1 cellular context compared by ENCODE assay signal in the genomic region with DNA sequence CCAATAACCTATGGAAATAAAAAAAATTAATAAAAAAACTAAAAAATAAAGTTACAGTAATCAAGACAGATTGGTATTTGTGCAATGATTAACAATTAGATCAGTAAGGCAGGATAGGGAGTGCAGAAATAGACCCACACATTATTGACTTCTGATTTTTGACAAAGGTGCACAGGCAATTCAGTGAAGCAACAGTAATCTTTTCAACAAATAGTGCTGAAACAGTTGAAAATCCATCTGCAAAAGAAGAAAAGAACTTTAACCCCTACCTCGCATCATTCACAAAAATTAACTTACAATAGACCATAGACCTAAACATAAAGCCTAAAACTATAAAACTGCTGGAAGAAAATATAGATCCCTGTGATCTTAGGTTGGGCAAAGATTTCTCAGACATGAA.
TF ChIP-seq lines count a peak whose summit lies in the region.

No MANE protein-coding gene starts in this region.

TF ChIP-seq in HepG2, 621 proteins besides CTCF, POLR2A, EP300 and RAD21 (continued from another document and continues in another):
- TF ChIP-seq, protein P1, sequence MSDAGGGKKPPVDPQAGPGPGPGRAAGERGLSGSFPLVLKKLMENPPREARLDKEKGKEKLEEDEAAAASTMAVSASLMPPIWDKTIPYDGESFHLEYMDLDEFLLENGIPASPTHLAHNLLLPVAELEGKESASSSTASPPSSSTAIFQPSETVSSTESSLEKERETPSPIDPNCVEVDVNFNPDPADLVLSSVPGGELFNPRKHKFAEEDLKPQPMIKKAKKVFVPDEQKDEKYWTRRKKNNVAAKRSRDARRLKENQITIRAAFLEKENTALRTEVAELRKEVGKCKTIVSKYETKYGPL (CRISPR knock-in tag; IDR thresholded peaks at IDR 0.05) = no peak
- TF ChIP-seq, protein P2, sequence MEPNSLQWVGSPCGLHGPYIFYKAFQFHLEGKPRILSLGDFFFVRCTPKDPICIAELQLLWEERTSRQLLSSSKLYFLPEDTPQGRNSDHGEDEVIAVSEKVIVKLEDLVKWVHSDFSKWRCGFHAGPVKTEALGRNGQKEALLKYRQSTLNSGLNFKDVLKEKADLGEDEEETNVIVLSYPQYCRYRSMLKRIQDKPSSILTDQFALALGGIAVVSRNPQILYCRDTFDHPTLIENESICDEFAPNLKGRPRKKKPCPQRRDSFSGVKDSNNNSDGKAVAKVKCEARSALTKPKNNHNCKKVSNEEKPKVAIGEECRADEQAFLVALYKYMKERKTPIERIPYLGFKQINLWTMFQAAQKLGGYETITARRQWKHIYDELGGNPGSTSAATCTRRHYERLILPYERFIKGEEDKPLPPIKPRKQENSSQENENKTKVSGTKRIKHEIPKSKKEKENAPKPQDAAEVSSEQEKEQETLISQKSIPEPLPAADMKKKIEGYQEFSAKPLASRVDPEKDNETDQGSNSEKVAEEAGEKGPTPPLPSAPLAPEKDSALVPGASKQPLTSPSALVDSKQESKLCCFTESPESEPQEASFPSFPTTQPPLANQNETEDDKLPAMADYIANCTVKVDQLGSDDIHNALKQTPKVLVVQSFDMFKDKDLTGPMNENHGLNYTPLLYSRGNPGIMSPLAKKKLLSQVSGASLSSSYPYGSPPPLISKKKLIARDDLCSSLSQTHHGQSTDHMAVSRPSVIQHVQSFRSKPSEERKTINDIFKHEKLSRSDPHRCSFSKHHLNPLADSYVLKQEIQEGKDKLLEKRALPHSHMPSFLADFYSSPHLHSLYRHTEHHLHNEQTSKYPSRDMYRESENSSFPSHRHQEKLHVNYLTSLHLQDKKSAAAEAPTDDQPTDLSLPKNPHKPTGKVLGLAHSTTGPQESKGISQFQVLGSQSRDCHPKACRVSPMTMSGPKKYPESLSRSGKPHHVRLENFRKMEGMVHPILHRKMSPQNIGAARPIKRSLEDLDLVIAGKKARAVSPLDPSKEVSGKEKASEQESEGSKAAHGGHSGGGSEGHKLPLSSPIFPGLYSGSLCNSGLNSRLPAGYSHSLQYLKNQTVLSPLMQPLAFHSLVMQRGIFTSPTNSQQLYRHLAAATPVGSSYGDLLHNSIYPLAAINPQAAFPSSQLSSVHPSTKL (CRISPR knock-in tag; IDR thresholded peaks at IDR 0.05) = peak; percentile 81
- TF ChIP-seq, protein P3, sequence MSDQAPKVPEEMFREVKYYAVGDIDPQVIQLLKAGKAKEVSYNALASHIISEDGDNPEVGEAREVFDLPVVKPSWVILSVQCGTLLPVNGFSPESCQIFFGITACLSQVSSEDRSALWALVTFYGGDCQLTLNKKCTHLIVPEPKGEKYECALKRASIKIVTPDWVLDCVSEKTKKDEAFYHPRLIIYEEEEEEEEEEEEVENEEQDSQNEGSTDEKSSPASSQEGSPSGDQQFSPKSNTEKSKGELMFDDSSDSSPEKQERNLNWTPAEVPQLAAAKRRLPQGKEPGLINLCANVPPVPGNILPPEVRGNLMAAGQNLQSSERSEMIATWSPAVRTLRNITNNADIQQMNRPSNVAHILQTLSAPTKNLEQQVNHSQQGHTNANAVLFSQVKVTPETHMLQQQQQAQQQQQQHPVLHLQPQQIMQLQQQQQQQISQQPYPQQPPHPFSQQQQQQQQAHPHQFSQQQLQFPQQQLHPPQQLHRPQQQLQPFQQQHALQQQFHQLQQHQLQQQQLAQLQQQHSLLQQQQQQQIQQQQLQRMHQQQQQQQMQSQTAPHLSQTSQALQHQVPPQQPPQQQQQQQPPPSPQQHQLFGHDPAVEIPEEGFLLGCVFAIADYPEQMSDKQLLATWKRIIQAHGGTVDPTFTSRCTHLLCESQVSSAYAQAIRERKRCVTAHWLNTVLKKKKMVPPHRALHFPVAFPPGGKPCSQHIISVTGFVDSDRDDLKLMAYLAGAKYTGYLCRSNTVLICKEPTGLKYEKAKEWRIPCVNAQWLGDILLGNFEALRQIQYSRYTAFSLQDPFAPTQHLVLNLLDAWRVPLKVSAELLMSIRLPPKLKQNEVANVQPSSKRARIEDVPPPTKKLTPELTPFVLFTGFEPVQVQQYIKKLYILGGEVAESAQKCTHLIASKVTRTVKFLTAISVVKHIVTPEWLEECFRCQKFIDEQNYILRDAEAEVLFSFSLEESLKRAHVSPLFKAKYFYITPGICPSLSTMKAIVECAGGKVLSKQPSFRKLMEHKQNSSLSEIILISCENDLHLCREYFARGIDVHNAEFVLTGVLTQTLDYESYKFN (CRISPR knock-in tag; conservative IDR thresholded peaks at IDR 0.05) = peak; percentile 76
- TF ChIP-seq, protein P4, sequence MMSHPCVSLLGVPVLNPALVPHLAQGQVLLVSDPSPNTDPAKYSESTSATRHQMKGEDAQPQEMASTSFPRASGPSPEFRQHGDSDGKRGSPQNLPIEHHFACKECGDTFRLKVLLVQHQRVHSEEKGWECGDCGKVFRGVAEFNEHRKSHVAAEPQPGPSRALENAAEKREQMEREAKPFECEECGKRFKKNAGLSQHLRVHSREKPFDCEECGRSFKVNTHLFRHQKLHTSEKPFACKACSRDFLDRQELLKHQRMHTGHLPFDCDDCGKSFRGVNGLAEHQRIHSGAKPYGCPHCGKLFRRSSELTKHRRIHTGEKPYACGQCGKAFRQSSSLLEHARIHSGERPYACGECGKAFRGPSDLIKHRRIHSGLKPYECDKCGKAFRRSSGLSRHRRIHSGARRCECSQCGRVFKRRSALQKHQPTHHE (CRISPR knock-in tag; IDR thresholded peaks at IDR 0.05; ENCODE audit: borderline replicate concordance) = no peak
- TF ChIP-seq, protein P5, sequence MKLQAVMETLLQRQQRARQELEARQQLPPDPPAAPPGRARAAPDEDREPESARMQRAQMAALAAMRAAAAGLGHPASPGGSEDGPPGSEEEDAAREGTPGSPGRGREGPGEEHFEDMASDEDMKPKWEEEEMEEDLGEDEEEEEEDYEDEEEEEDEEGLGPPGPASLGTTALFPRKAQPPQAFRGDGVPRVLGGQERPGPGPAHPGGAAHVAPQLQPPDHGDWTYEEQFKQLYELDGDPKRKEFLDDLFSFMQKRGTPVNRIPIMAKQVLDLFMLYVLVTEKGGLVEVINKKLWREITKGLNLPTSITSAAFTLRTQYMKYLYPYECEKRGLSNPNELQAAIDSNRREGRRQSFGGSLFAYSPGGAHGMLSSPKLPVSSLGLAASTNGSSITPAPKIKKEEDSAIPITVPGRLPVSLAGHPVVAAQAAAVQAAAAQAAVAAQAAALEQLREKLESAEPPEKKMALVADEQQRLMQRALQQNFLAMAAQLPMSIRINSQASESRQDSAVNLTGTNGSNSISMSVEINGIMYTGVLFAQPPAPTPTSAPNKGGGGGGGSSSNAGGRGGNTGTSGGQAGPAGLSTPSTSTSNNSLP (IDR thresholded peaks at IDR 0.05; ENCODE audit: low read depth, low read length) = peak; percentile 68; the same call in 1 of the 2 replicates
- TF ChIP-seq FOXP1 (IDR thresholded peaks at IDR 0.05) (no peak), FOXP1 (CRISPR knock-in tag; IDR thresholded peaks at IDR 0.05) (peak; percentile 39; the same call in 1 of the 2 replicates), CREM (IDR thresholded peaks at IDR 0.05) (peak; percentile 54; the same call in 1 of the 2 replicates), CREM (CRISPR knock-in tag; IDR thresholded peaks at IDR 0.05) (no peak), GATAD2A (CRISPR knock-in tag; IDR thresholded peaks at IDR 0.05) (peak; percentile 93), HNF4G (IDR thresholded peaks at IDR 0.05; ENCODE audit: borderline replicate concordance, low read depth, low read length) (peak; percentile 56; the same call in 1 of the 2 replicates), HNF4G (CRISPR knock-in tag; IDR thresholded peaks at IDR 0.05; ENCODE audit: borderline replicate concordance, low read depth) (no peak), FOXJ3 (CRISPR knock-in tag; IDR thresholded peaks at IDR 0.05; ENCODE audit: borderline replicate concordance) (peak; percentile 42; the same call in 1 of the 2 replicates), POGZ (CRISPR knock-in tag; IDR thresholded peaks at IDR 0.05) (0 out of 2 replicates have a peak, but pooled peaks have one; percentile 33), MAFK (conservative IDR thresholded peaks at IDR 0.05 in 1 of 2, IDR thresholded peaks at IDR 0.05 in 1 of 2; ENCODE audit: low read length in 2 of 2) (no peak), HMG20B (CRISPR knock-in tag; conservative IDR thresholded peaks at IDR 0.05) (0 out of 2 replicates have a peak, but pooled peaks have one; percentile 27), ONECUT2 (CRISPR knock-in tag; IDR thresholded peaks at IDR 0.05) (peak; percentile 85), NCOA5 (CRISPR knock-in tag; IDR thresholded peaks at IDR 0.05) (no peak), HDAC2 (CRISPR knock-in tag; IDR thresholded peaks at IDR 0.05) (peak; percentile 58; the same call in 1 of the 2 replicates), PTBP1 (IDR thresholded peaks at IDR 0.05; ENCODE audit: low read depth, low read length, poor library complexity, severe bottlenecking) (no peak), ZNF235 (CRISPR knock-in tag; IDR thresholded peaks at IDR 0.05; ENCODE audit: borderline replicate concordance) (no peak), SOX5 (CRISPR knock-in tag; IDR thresholded peaks at IDR 0.05; ENCODE audit: borderline replicate concordance) (peak; percentile 50; the same call in 1 of the 2 replicates), SRY (CRISPR knock-in tag; IDR thresholded peaks at IDR 0.05) (no peak), ZNF652 (CRISPR knock-in tag; IDR thresholded peaks at IDR 0.05; ENCODE audit: borderline replicate concordance, low read depth) (peak; percentile 91), MIXL1 (CRISPR knock-in tag; IDR thresholded peaks at IDR 0.05) (0 out of 2 replicates have a peak, but pooled peaks have one; percentile 47)
- TF ChIP-seq, protein P6, sequence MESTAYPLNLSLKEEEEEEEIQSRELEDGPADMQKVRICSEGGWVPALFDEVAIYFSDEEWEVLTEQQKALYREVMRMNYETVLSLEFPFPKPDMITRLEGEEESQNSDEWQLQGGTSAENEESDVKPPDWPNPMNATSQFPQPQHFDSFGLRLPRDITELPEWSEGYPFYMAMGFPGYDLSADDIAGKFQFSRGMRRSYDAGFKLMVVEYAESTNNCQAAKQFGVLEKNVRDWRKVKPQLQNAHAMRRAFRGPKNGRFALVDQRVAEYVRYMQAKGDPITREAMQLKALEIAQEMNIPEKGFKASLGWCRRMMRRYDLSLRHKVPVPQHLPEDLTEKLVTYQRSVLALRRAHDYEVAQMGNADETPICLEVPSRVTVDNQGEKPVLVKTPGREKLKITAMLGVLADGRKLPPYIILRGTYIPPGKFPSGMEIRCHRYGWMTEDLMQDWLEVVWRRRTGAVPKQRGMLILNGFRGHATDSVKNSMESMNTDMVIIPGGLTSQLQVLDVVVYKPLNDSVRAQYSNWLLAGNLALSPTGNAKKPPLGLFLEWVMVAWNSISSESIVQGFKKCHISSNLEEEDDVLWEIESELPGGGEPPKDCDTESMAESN (CRISPR knock-in tag; conservative IDR thresholded peaks at IDR 0.05) = no peak
- TF ChIP-seq, protein P7, sequence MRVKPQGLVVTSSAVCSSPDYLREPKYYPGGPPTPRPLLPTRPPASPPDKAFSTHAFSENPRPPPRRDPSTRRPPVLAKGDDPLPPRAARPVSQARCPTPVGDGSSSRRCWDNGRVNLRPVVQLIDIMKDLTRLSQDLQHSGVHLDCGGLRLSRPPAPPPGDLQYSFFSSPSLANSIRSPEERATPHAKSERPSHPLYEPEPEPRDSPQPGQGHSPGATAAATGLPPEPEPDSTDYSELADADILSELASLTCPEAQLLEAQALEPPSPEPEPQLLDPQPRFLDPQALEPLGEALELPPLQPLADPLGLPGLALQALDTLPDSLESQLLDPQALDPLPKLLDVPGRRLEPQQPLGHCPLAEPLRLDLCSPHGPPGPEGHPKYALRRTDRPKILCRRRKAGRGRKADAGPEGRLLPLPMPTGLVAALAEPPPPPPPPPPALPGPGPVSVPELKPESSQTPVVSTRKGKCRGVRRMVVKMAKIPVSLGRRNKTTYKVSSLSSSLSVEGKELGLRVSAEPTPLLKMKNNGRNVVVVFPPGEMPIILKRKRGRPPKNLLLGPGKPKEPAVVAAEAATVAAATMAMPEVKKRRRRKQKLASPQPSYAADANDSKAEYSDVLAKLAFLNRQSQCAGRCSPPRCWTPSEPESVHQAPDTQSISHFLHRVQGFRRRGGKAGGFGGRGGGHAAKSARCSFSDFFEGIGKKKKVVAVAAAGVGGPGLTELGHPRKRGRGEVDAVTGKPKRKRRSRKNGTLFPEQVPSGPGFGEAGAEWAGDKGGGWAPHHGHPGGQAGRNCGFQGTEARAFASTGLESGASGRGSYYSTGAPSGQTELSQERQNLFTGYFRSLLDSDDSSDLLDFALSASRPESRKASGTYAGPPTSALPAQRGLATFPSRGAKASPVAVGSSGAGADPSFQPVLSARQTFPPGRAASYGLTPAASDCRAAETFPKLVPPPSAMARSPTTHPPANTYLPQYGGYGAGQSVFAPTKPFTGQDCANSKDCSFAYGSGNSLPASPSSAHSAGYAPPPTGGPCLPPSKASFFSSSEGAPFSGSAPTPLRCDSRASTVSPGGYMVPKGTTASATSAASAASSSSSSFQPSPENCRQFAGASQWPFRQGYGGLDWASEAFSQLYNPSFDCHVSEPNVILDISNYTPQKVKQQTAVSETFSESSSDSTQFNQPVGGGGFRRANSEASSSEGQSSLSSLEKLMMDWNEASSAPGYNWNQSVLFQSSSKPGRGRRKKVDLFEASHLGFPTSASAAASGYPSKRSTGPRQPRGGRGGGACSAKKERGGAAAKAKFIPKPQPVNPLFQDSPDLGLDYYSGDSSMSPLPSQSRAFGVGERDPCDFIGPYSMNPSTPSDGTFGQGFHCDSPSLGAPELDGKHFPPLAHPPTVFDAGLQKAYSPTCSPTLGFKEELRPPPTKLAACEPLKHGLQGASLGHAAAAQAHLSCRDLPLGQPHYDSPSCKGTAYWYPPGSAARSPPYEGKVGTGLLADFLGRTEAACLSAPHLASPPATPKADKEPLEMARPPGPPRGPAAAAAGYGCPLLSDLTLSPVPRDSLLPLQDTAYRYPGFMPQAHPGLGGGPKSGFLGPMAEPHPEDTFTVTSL (CRISPR knock-in tag; IDR thresholded peaks at IDR 0.05; ENCODE audit: borderline replicate concordance) = peak; percentile 22; the same call in 1 of the 2 replicates
- TF ChIP-seq, protein P8, sequence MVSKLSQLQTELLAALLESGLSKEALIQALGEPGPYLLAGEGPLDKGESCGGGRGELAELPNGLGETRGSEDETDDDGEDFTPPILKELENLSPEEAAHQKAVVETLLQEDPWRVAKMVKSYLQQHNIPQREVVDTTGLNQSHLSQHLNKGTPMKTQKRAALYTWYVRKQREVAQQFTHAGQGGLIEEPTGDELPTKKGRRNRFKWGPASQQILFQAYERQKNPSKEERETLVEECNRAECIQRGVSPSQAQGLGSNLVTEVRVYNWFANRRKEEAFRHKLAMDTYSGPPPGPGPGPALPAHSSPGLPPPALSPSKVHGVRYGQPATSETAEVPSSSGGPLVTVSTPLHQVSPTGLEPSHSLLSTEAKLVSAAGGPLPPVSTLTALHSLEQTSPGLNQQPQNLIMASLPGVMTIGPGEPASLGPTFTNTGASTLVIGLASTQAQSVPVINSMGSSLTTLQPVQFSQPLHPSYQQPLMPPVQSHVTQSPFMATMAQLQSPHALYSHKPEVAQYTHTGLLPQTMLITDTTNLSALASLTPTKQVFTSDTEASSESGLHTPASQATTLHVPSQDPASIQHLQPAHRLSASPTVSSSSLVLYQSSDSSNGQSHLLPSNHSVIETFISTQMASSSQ (IDR thresholded peaks at IDR 0.05; ENCODE audit: low read depth) = peak; percentile 46; the same call in 1 of the 2 replicates
- TF ChIP-seq, protein P8 (CRISPR knock-in tag; IDR thresholded peaks at IDR 0.05; ENCODE audit: borderline replicate concordance) = no peak
